ENCODE assay signal across 19 cellular contexts in the genomic region with DNA sequence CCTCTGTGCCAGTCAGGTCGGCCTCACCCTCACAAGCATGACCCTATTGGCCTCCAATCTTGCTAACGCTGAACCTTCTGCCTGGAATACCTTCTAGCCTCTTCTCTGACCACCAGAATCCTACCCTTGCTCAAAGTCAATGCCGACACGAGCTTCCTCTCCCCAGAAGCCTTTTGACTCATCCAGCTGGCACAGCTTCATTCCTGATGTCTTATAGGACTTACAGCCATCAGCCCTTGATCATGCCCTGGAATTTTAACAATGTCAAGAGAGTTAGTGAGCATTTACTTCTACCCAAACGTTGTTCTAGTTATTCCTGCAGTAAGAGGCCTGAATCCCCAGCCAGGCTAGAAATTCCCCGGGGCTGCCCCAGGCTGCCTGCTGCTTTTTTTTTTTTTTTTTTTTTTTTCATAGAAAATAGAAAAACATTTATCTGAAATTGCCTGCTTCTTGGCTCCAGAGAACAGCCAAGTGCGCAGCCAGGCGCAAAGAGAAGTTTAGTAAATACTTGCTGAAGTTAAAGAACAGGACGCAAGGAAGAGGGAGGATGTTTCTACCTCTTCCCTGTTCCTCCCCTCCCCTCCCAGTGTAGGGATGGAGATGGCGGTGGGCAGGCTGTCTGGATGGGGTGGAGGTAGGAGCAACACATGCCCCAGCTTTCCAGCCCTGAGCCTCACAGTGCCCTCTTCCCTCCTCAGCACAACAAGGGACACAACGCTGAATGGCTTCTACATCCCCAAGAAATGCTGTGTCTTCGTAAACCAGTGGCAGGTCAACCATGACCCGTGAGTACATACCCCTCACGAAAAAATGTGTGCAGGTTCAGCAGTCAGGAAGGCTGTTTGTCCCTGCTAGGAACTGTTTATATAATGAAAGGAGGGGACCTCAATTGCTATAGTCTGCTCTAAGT. TPM values are rescaled to one million over a fixed set of nuclear protein-coding genes. Genes with fewer than 3 reads are reported as not detected.
DNase-seq lines count a peak whose midpoint lies in the region; ATAC-seq and TF ChIP-seq lines count a peak whose summit lies in the region.
"Had no signal": no experiment of that assay in that cellular context is flagged by ENCODE, and none has a peak within 500 bp of the region (broad histone marks: within the 10 kb centered on the region; RNA-seq: fewer than 3 reads in every experiment).

No MANE protein-coding gene starts in this region.

- no peaks in the 10 kb centered on the region for H3K36me3 Mint-ChIP-seq in mesothelial cell of epicardium
- H3K36me3 Mint-ChIP-seq: activated CD4-positive, alpha-beta memory T cell treated with anti-CD3 and anti-CD28 coated beads for 36 hours; activated naive CD4-positive, alpha-beta T cell treated with anti-CD3 and anti-CD28 coated beads, Interleukin-2, amount 50 U/mL, for 24 hours had no signal

- no peak overlapping the region for H3K4me3 Mint-ChIP-seq in mesothelial cell of epicardium
- H3K4me3 Mint-ChIP-seq: activated CD4-positive, alpha-beta memory T cell treated with anti-CD3 and anti-CD28 coated beads for 36 hours; activated naive CD4-positive, alpha-beta T cell treated with anti-CD3 and anti-CD28 coated beads, Interleukin-2, amount 50 U/mL, for 24 hours; T-helper 1 cell treated with Interleukin-12 subunit alpha and Interleukin-12 subunit beta and Interleukin-4 antibody, amounts not matched to agents 30 μg/mL and 1 μg/mL, for 36 hours had no signal

- no peak for TF ChIP-seq RAD21 in Ishikawa (IDR thresholded peaks at IDR 0.05; ENCODE audit: low read depth)

- TF ChIP-seq EP300 in Ishikawa (IDR thresholded peaks at IDR 0.05; ENCODE audit: borderline replicate concordance), result no peak

- H3K27ac Mint-ChIP-seq in mesothelial cell of epicardium, result peak overlapping the region; percentile 70
- H3K27ac Mint-ChIP-seq: activated CD4-positive, alpha-beta memory T cell treated with anti-CD3 and anti-CD28 coated beads for 36 hours; activated naive CD4-positive, alpha-beta T cell treated with anti-CD3 and anti-CD28 coated beads, Interleukin-2, amount 50 U/mL, for 24 hours; T-helper 1 cell treated with Interleukin-12 subunit alpha and Interleukin-12 subunit beta and Interleukin-4 antibody, amounts not matched to agents 30 μg/mL and 1 μg/mL, for 36 hours had no signal

- WGBS in right cardiac atrium, result 61% methylated on average over 14 of the region's 14 CpGs

- ATAC-seq in right cardiac atrium (no peak), HG03520 (IDR thresholded peaks at IDR 0.05; ENCODE audit: unreplicated experiment) (no peak)
- ATAC-seq: left colon had no signal

- no peaks in the 10 kb centered on the region for H3K9me3 ChIP-seq in right cardiac atrium (ENCODE audit: control insufficient read depth, low read length)
- H3K9me3 ChIP-seq: BE2C, colonic mucosa had no signal

- no peak overlapping the region for H3K27ac ChIP-seq in right cardiac atrium (ENCODE audit: low read length)
- H3K27ac ChIP-seq: colonic mucosa had no signal

- H3K27me3 Mint-ChIP-seq in mesothelial cell of epicardium (ENCODE audit: low read depth), result no peaks in the 10 kb centered on the region
- H3K27me3 Mint-ChIP-seq: activated CD4-positive, alpha-beta memory T cell treated with anti-CD3 and anti-CD28 coated beads for 36 hours; activated naive CD4-positive, alpha-beta T cell treated with anti-CD3 and anti-CD28 coated beads, Interleukin-2, amount 50 U/mL, for 24 hours had no signal

- no peak overlapping the region for H3K4me3 ChIP-seq in AG10803 (ENCODE audit: low read length)
- no peak overlapping the region for H3K4me3 ChIP-seq in choroid plexus epithelial cell (ENCODE audit: low read depth, low read length)
- no peak overlapping the region for H3K4me3 ChIP-seq in right cardiac atrium (ENCODE audit: low read length)
- H3K4me3 ChIP-seq: colonic mucosa had no signal

- H3K4me1 ChIP-seq in right cardiac atrium (ENCODE audit: control insufficient read depth, insufficient read depth, low read length), result no peaks in the 10 kb centered on the region
- H3K4me1 ChIP-seq: BE2C, colonic mucosa had no signal

- intact Hi-C loops in right cardiac atrium (cut with DNase I), result no loop called here

- peak; percentile 79 for DNase-seq in AG10803 (ENCODE audit: low read depth)
- peak; percentile 40 for DNase-seq in choroid plexus epithelial cell (ENCODE audit: low read depth)
- DNase-seq in mesothelial cell of epicardium (ENCODE audit: low spot score in 2 of 2, unreplicated experiment in 2 of 2), result no peak
- no peak for DNase-seq in SIG-M5 treated with dmso at 0.1 percent for 504 hours (lab: John Stamatoyannopoulos, UW; ENCODE audit: unreplicated experiment)
- no peak for DNase-seq in right cardiac atrium
- no peak for DNase-seq in NOMO-1 treated with dmso at 0.1 percent for 144 hours (lab: John Stamatoyannopoulos, UW; ENCODE audit: unreplicated experiment)
- DNase-seq: activated CD4-positive, alpha-beta memory T cell treated with anti-CD3 and anti-CD28 coated beads for 36 hours; BE2C; colonic mucosa; left colon; NCI-H2227 treated with DMSO at 0.1 percent for 48 hours; OCI-M1; stimulated activated CD4-positive, alpha-beta T cell treated with anti-CD3 and anti-CD28 coated beads, Interleukin-15, amount 100 ng/mL, for 24 hours; stimulated activated CD8-positive, alpha-beta memory T cell treated with anti-CD3 and anti-CD28 coated beads, Interleukin-4, amount 100 ng/mL, for 48 hours had no signal

- H3K4me1 Mint-ChIP-seq in mesothelial cell of epicardium, result peaks cover 10% of the 10 kb centered on the region
- H3K4me1 Mint-ChIP-seq: activated naive CD4-positive, alpha-beta T cell treated with anti-CD3 and anti-CD28 coated beads, Interleukin-2, amount 50 U/mL, for 24 hours had no signal

- no peak for TF ChIP-seq CTCF in AG10803 (conservative IDR thresholded peaks at IDR 0.05; ENCODE audit: low read length)
- no peak for TF ChIP-seq CTCF in choroid plexus epithelial cell (conservative IDR thresholded peaks at IDR 0.05; ENCODE audit: low read depth, low read length)
- no peak for TF ChIP-seq CTCF in mesothelial cell of epicardium (IDR thresholded peaks at IDR 0.05; ENCODE audit: unreplicated experiment)

- H3K27me3 ChIP-seq in right cardiac atrium (ENCODE audit: control insufficient read depth, insufficient read depth), result no peaks in the 10 kb centered on the region
- H3K27me3 ChIP-seq: BE2C, colonic mucosa had no signal

- H3K9me3 Mint-ChIP-seq in mesothelial cell of epicardium, result no peaks in the 10 kb centered on the region
- H3K9me3 Mint-ChIP-seq: activated CD4-positive, alpha-beta memory T cell treated with anti-CD3 and anti-CD28 coated beads for 36 hours; activated naive CD4-positive, alpha-beta T cell treated with anti-CD3 and anti-CD28 coated beads, Interleukin-2, amount 50 U/mL, for 24 hours; T-helper 1 cell treated with Interleukin-12 subunit alpha and Interleukin-12 subunit beta and Interleukin-4 antibody, amounts not matched to agents 30 μg/mL and 1 μg/mL, for 36 hours had no signal

TF ChIP-seq in Ishikawa, 13 proteins besides CTCF, POLR2A, EP300 and RAD21:
- TF ChIP-seq TCF12 (IDR thresholded peaks at IDR 0.05; ENCODE audit: low read depth), result no peak
- TF ChIP-seq TEAD4 (IDR thresholded peaks at IDR 0.05), result peak; percentile 54
- TF ChIP-seq YY1 (IDR thresholded peaks at IDR 0.05; ENCODE audit: low read depth), result no peak

RNA-seq across cellular contexts. Expression of gene CYP1A2, which starts 4.1 kb away (rescaled TPM):
- 0.09 TPM in 1 of 3 replicates, not detected in the others for total RNA-seq in mesothelial cell of epicardium
- not detected for total RNA-seq in right cardiac atrium
- polyA plus RNA-seq in right cardiac atrium, result 0.07 TPM
- total RNA-seq: activated CD4-positive, alpha-beta memory T cell treated with anti-CD3 and anti-CD28 coated beads for 36 hours; colonic mucosa; fibroblast of villous mesenchyme; left colon had no signal

RNA-seq across cellular contexts. Expression of gene CYP1A1, which starts 27.4 kb away (rescaled TPM):
- total RNA-seq in mesothelial cell of epicardium (0.20 to 0.27 TPM in 2 of 3 replicates, not detected in the other), right cardiac atrium (1 to 10 TPM in 1 of 4 donors, under 1 TPM in 1, not detected in 2; 0.12 to 1.1 TPM)
- polyA plus RNA-seq in right cardiac atrium, result 0.59 TPM
- total RNA-seq: colonic mucosa, fibroblast of villous mesenchyme had no signal

RNA-seq across cellular contexts. Expression of gene CSK, which starts 29.1 kb away (rescaled TPM):
- 57.0 to 59.0 TPM (median 58.1 TPM) in 3 replicates for total RNA-seq in mesothelial cell of epicardium
- total RNA-seq in right cardiac atrium, result 10 to 100 TPM; 52.9 to 68.3 (median 60.9) TPM
- 44.3 TPM for polyA plus RNA-seq in right cardiac atrium

RNA-seq across cellular contexts. Expression of gene EDC3, which starts 56.9 kb away (rescaled TPM):
- total RNA-seq in mesothelial cell of epicardium (69.5 to 74.8 TPM (median 70.0 TPM) in 3 replicates), right cardiac atrium (10 to 100 TPM; 14.1 to 19.7 (median 17.2) TPM)
- 8.6 TPM for polyA plus RNA-seq in right cardiac atrium

RNA-seq across cellular contexts. Expression of gene LMAN1L, which starts 59.9 kb away (rescaled TPM):
- 0.16 to 0.65 TPM (median 0.35 TPM) in 3 replicates for total RNA-seq in mesothelial cell of epicardium
- 100 to 1,000 TPM in 3 of 4 donors, 10 to 100 TPM in 1; 66.2 to 216 (median 131) TPM for total RNA-seq in right cardiac atrium
- 84.7 TPM for polyA plus RNA-seq in right cardiac atrium
- total RNA-seq: activated CD4-positive, alpha-beta memory T cell treated with anti-CD3 and anti-CD28 coated beads for 36 hours; colonic mucosa; fibroblast of villous mesenchyme had no signal

Comparison
In these comparisons a context has a peak if more than half of its experiments do, and no peak if none do; other contexts are left out.
1. DNase-seq: peak in AG10803 (single experiment) and choroid plexus epithelial cell (single experiment); none in mesothelial cell of epicardium (0 of 2), SIG-M5 treated with dmso at 0.1 percent for 504 hours (single experiment), right cardiac atrium (0 of 3) and NOMO-1 treated with dmso at 0.1 percent for 144 hours (single experiment).